In genomic region chr7:9189683-9190082, GRCh38 we compare ENCODE assay signal across 31 cellular contexts.
DNase-seq lines count a peak whose midpoint lies in the region; ATAC-seq and TF ChIP-seq lines count a peak whose summit lies in the region.
"Had no signal": no experiment of that assay in that cellular context is flagged by ENCODE, and none has a peak within 500 bp of the region (broad histone marks: within the 10 kb centered on the region; RNA-seq: fewer than 3 reads in every experiment).

No MANE protein-coding gene starts in this region.

- intact Hi-C loops in dorsolateral prefrontal cortex (cut with DNase I): no loop called here

- H3K9ac ChIP-seq in smooth muscle cell (ENCODE audit: low read depth): no peak overlapping the region
- H3K9ac ChIP-seq: BLaER1 had no signal

- H3F3A ChIP-seq in smooth muscle cell (ENCODE audit: low read depth): no peaks in the 10 kb centered on the region

- WGBS in smooth muscle cell (ENCODE audit: low lambda C conversion rate): 54% methylated on average over 10 of the region's 10 CpGs

- no peaks in the 10 kb centered on the region for H3K79me2 ChIP-seq in smooth muscle cell (ENCODE audit: low read depth)

- H3K36me3 ChIP-seq in smooth muscle cell (ENCODE audit: low read depth): no peaks in the 10 kb centered on the region
- H3K36me3 ChIP-seq: BLaER1, prostate gland, sigmoid colon, transverse colon had no signal

- peak; percentile 25 for DNase-seq in NCI-H1694 (lab: John Stamatoyannopoulos, UW)
- DNase-seq in NCI-H526 treated with DMSO at 0.1 percent for 48 hours (lab: John Stamatoyannopoulos, UW): peak; percentile 60
- DNase-seq in dorsolateral prefrontal cortex: no peak
- no peak for DNase-seq in smooth muscle cell (lab: John Stamatoyannopoulos, UW; ENCODE audit: unreplicated experiment)
- DNase-seq in GOT3 (lab: John Stamatoyannopoulos, UW): no peak
- no peak for DNase-seq in HuH-7 (ENCODE audit: low spot score)
- DNase-seq: activated CD4-positive, alpha-beta T cell treated with anti-CD3 and anti-CD28 coated beads for 48 hours; activated CD8-positive, alpha-beta memory T cell treated with anti-CD3 and anti-CD28 coated beads for 24 hours; activated effector memory CD4-positive, alpha-beta T cell treated with Interleukin-2 at 50 U/mL for 16 hours; activated naive CD8-positive, alpha-beta T cell treated with anti-CD3 and anti-CD28 coated beads for 36 hours; activated T-cell treated with anti-CD3 and anti-CD28 coated beads for 4 hours; aorta; effector memory CD8-positive, alpha-beta T cell; IMR-90; naive B cell; NCI-H146; NCI-H510A; SIG-M5; sigmoid colon; stimulated activated CD4-positive, alpha-beta T cell treated with anti-CD3 and anti-CD28 coated beads, Interleukin-4, amount 100 ng/mL, for 4 hours; SW 1271; T-helper 9 cell; transverse colon had no signal

- H3K9me3 ChIP-seq in smooth muscle cell (replicated peaks; ENCODE audit: low read depth): no peaks in the 10 kb centered on the region
- H3K9me3 ChIP-seq: BLaER1, prostate gland, sigmoid colon, transverse colon had no signal

- TF ChIP-seq CTCF in dorsolateral prefrontal cortex (IDR thresholded peaks at IDR 0.05 in 54 of 56, conservative IDR thresholded peaks at IDR 0.05 in 2 of 56; ENCODE audit: low read depth in 1 of 56, partially characterized antibody in 56 of 56) (no peak), smooth muscle cell (IDR thresholded peaks at IDR 0.05; ENCODE audit: borderline replicate concordance, insufficient read depth, poor library complexity, severe bottlenecking) (no peak)

- peaks cover 6% of the 10 kb centered on the region for H3K4me1 ChIP-seq in smooth muscle cell (ENCODE audit: low read depth)
- H3K4me1 ChIP-seq: BLaER1, prostate gland, transverse colon had no signal

- H3K27ac ChIP-seq in dorsolateral prefrontal cortex: peak overlapping the region in 14 of 59 donors; percentile 10 to 67 (median 34)
- H3K27ac ChIP-seq in smooth muscle cell (ENCODE audit: low read depth): peak overlapping the region; percentile 50
- H3K27ac ChIP-seq: BLaER1, coronary artery, prostate gland, transverse colon, VCaP had no signal

- H3K27me3 ChIP-seq in dorsolateral prefrontal cortex (no peaks in the 10 kb centered on the region), smooth muscle cell (ENCODE audit: low read depth) (no peaks in the 10 kb centered on the region)
- H3K27me3 ChIP-seq: BLaER1, sigmoid colon, transverse colon had no signal

- peak overlapping the region in 44 of 59 donors; percentile 1 to 62 (median 28) for H3K4me3 ChIP-seq in dorsolateral prefrontal cortex
- H3K4me3 ChIP-seq in smooth muscle cell: no peak overlapping the region
- H3K4me3 ChIP-seq: BLaER1, coronary artery, prostate gland, sigmoid colon, transverse colon had no signal

- H3K4me2 ChIP-seq in smooth muscle cell: peak overlapping the region; percentile 76
- H3K4me2 ChIP-seq: BLaER1 had no signal

- H4K20me1 ChIP-seq in smooth muscle cell (ENCODE audit: low read depth): no peaks in the 10 kb centered on the region
- H4K20me1 ChIP-seq: BLaER1 had no signal

- H2AFZ ChIP-seq in smooth muscle cell (ENCODE audit: low read depth): peak overlapping the region; percentile 71

- ATAC-seq in HG02885 (IDR thresholded peaks at IDR 0.05; ENCODE audit: poor library complexity, unreplicated experiment): no peak
- ATAC-seq: effector memory CD8-positive, alpha-beta T cell; HCT116; left lobe of liver; Panc1 had no signal

Comparison
In these comparisons a context has a peak if more than half of its experiments do, and no peak if none do; other contexts are left out.
1. DNase-seq: peak in NCI-H1694 (single experiment) and NCI-H526 treated with DMSO at 0.1 percent for 48 hours (single experiment); none in dorsolateral prefrontal cortex (0 of 10), smooth muscle cell (single experiment), GOT3 (single experiment) and HuH-7 (single experiment).